Comparison of ENCODE assay signal across 11 cellular contexts in genomic region chr6:35603326-35604202, GRCh38.
DNase-seq lines count a peak whose midpoint lies in the region; ATAC-seq and TF ChIP-seq lines count a peak whose summit lies in the region.
"Had no signal": no experiment of that assay in that cellular context is flagged by ENCODE, and none has a peak within 500 bp of the region (broad histone marks: within the 10 kb centered on the region; RNA-seq: fewer than 3 reads in every experiment).

No MANE protein-coding gene starts in this region.

- peak; percentile 24 for DNase-seq in Right ventricle myocardium superior
- DNase-seq in cardiac septum (ENCODE audit: low spot score): no peak
- DNase-seq in colonic mucosa: no peak
- no peak for DNase-seq in DMS153 (lab: John Stamatoyannopoulos, UW)
- DNase-seq: left cardiac atrium, NCI-H1092 had no signal

- peak overlapping the region; percentile 11 for H3K27ac ChIP-seq in colonic mucosa
- H3K27ac ChIP-seq in muscle layer of duodenum (ENCODE audit: low read length): peak overlapping the region; percentile 94
- H3K27ac ChIP-seq: SJSA1 had no signal

- no peaks in the 10 kb centered on the region for H3K36me3 ChIP-seq in colonic mucosa
- peaks cover 0 to 13% of the 10 kb centered on the region in 2 donors for H3K36me3 ChIP-seq in muscle layer of duodenum (ENCODE audit: control insufficient read depth in 1 of 2, insufficient read depth in 2 of 2, low read length in 2 of 2)
- H3K36me3 ChIP-seq: SJSA1 had no signal

- no peak for ATAC-seq in Right ventricle myocardium superior (ENCODE audit: poor library complexity)
- ATAC-seq in HG03097 (IDR thresholded peaks at IDR 0.05; ENCODE audit: low FRiP score, unreplicated experiment): no peak
- no peak for ATAC-seq in GM21786 (IDR thresholded peaks at IDR 0.05; ENCODE audit: unreplicated experiment)
- no peak for ATAC-seq in HG02610 (IDR thresholded peaks at IDR 0.05; ENCODE audit: unreplicated experiment)

- H3K4me1 ChIP-seq in colonic mucosa (no peaks in the 10 kb centered on the region), muscle layer of duodenum (ENCODE audit: control insufficient read depth in 1 of 2, insufficient read depth in 2 of 2, low read length in 2 of 2) (peaks cover 17 to 18% of the 10 kb centered on the region in 2 donors)

- no peaks in the 10 kb centered on the region for H3K27me3 ChIP-seq in colonic mucosa
- H3K27me3 ChIP-seq in muscle layer of duodenum (ENCODE audit: low read depth, low read length): no peaks in the 10 kb centered on the region
- H3K27me3 ChIP-seq: SJSA1 had no signal

- no peak overlapping the region for H3K9ac ChIP-seq in colonic mucosa (ENCODE audit: low read depth in 2 of 2, low read length in 2 of 2)

- intact Hi-C loops in Right ventricle myocardium superior (cut with DNase I): loop anchor here (5.0 to 10.0 kb wide), 2 partner anchors 81 to 129 kb away; partner anchors contain the start of gene FKBP5
- intact Hi-C loops in cardiac septum (cut with DNase I): no loop called here
- intact Hi-C loops in colonic mucosa (cut with DNase I): no loop called here

- H3K9me3 ChIP-seq in colonic mucosa (no peaks in the 10 kb centered on the region), muscle layer of duodenum (ENCODE audit: control insufficient read depth in 1 of 2, low read length in 2 of 2) (no peaks in the 10 kb centered on the region)
- H3K9me3 ChIP-seq: SJSA1 had no signal

- no peak for TF ChIP-seq CTCF in colonic mucosa (IDR thresholded peaks at IDR 0.05)

- H3K4me3 ChIP-seq in colonic mucosa (no peak overlapping the region), muscle layer of duodenum (ENCODE audit: low read depth in 1 of 2, low read length in 2 of 2) (no peak overlapping the region)
- H3K4me3 ChIP-seq: SJSA1 had no signal
